In genomic region chr1:25447547-25447946, GRCh38 we compare ENCODE assay signal across 15 cellular contexts. TPM values are rescaled to one million over a fixed set of nuclear protein-coding genes. Genes with fewer than 3 reads are reported as not detected.
DNase-seq lines count a peak whose midpoint lies in the region; ATAC-seq and TF ChIP-seq lines count a peak whose summit lies in the region.
"Had no signal": no experiment of that assay in that cellular context is flagged by ENCODE, and none has a peak within 500 bp of the region (broad histone marks: within the 10 kb centered on the region; RNA-seq: fewer than 3 reads in every experiment).

No MANE protein-coding gene starts in this region.

- peaks cover 8% of the 10 kb centered on the region for H3K36me3 Mint-ChIP-seq in activated naive CD4-positive, alpha-beta T cell treated with anti-CD3 and anti-CD28 coated beads for 36 hours (ENCODE audit: low read depth)

- no peaks in the 10 kb centered on the region for H3K9me3 Mint-ChIP-seq in activated naive CD4-positive, alpha-beta T cell treated with anti-CD3 and anti-CD28 coated beads for 36 hours
- H3K9me3 Mint-ChIP-seq: activated B cell treated with CpG ODN at 0.5 μM for 24 hours; activated naive CD4-positive, alpha-beta T cell treated with anti-CD3 and anti-CD28 coated beads, Interleukin-2, amount 50 U/mL, for 24 hours had no signal

- TF ChIP-seq CTCF in brain microvascular endothelial cell (IDR thresholded peaks at IDR 0.05; ENCODE audit: low read depth, low read length, missing control alignments), result no peak

- no peak overlapping the region for H3K27ac ChIP-seq in brain microvascular endothelial cell
- H3K27ac ChIP-seq: pancreas had no signal

- peaks cover 9% of the 10 kb centered on the region for H3K36me3 ChIP-seq in brain microvascular endothelial cell (replicated peaks)
- H3K36me3 ChIP-seq: pancreas had no signal

- H3K4me3 Mint-ChIP-seq in activated naive CD4-positive, alpha-beta T cell treated with anti-CD3 and anti-CD28 coated beads for 36 hours, result no peak overlapping the region
- H3K4me3 Mint-ChIP-seq: activated B cell treated with CpG ODN at 0.5 μM for 24 hours; activated naive CD4-positive, alpha-beta T cell treated with anti-CD3 and anti-CD28 coated beads, Interleukin-2, amount 50 U/mL, for 24 hours had no signal

- peak overlapping the region; percentile 77 for H3K27ac Mint-ChIP-seq in activated naive CD4-positive, alpha-beta T cell treated with anti-CD3 and anti-CD28 coated beads for 36 hours
- H3K27ac Mint-ChIP-seq: activated B cell treated with CpG ODN at 0.5 μM for 24 hours had no signal

- CTCF ChIA-PET in activated naive CD4-positive, alpha-beta T cell treated with anti-CD3 and anti-CD28 coated beads for 36 hours (lab: Charles Lee), result interaction anchor here (1.0 kb wide), 2 partner anchors 40 to 73 kb away, joined by 3 read pairs; no protein-coding TSS in a partner anchor

- no peaks in the 10 kb centered on the region for H3K27me3 Mint-ChIP-seq in activated naive CD4-positive, alpha-beta T cell treated with anti-CD3 and anti-CD28 coated beads for 36 hours (ENCODE audit: low read depth)
- H3K27me3 Mint-ChIP-seq: activated B cell treated with CpG ODN at 0.5 μM for 24 hours; activated naive CD4-positive, alpha-beta T cell treated with anti-CD3 and anti-CD28 coated beads, Interleukin-2, amount 50 U/mL, for 24 hours had no signal

- H3K4me1 Mint-ChIP-seq in activated naive CD4-positive, alpha-beta T cell treated with anti-CD3 and anti-CD28 coated beads for 36 hours (ENCODE audit: low read depth), result peaks cover 34% of the 10 kb centered on the region

- no peak overlapping the region for H3K4me3 ChIP-seq in brain microvascular endothelial cell (ENCODE audit: low read depth, low read length)
- H3K4me3 ChIP-seq: pancreas had no signal

- ATAC-seq in GM21786 (IDR thresholded peaks at IDR 0.05; ENCODE audit: unreplicated experiment), result peak; percentile 56
- peak; percentile 75 for ATAC-seq in stimulated activated naive CD8-positive, alpha-beta T cell treated with anti-CD3 and anti-CD28 coated beads, Interleukin-15, Interleukin-2, amounts not matched to agents 100 U/mL and 50 U/mL, for 24 hours
- no peak for ATAC-seq in HG03039 (IDR thresholded peaks at IDR 0.05; ENCODE audit: unreplicated experiment)
- ATAC-seq: pancreas had no signal

- intact Hi-C loops in activated naive CD4-positive, alpha-beta T cell treated with anti-CD3 and anti-CD28 coated beads for 36 hours (cut with micrococcal nuclease), result loop anchor here (2.0 kb wide), 2 partner anchors 17 to 25 kb away; partner anchors contain the start of gene MACO1

- H3K27me3 ChIP-seq in brain microvascular endothelial cell (replicated peaks), result no peaks in the 10 kb centered on the region
- H3K27me3 ChIP-seq: pancreas had no signal

- DNase-seq in activated naive CD4-positive, alpha-beta T cell treated with anti-CD3 and anti-CD28 coated beads for 36 hours, result peak; percentile 50
- DNase-seq in activated naive CD4-positive, alpha-beta T cell treated with anti-CD3 and anti-CD28 coated beads, Interleukin-2, amount 50 U/mL, for 16 hours, result no peak
- DNase-seq in LHCN-M2 (ENCODE audit: low read depth) (peak; percentile 54), HCEC 1CT (no peak), brain microvascular endothelial cell (no peak)
- no peak for DNase-seq in stimulated activated naive CD8-positive, alpha-beta T cell treated with anti-CD3 and anti-CD28 coated beads, Interleukin-15, Interleukin-2, amounts not matched to agents 100 U/mL and 50 U/mL, for 24 hours
- DNase-seq: activated B cell treated with CpG ODN at 0.5 μM for 24 hours, Calu3, mesendoderm, NCI-H1417, NCI-H82, pancreas had no signal

- in situ Hi-C loops in brain microvascular endothelial cell (cut with HindIII; ENCODE audit: low pct_ligation_motif_present, low sequenced_read_pairs), result no loop called here

RNA-seq across cellular contexts. Expression of gene MACO1, which starts 16.9 kb away (rescaled TPM):
- 1 to 10 TPM; 8.4 to 8.6 TPM for total RNA-seq in activated naive CD4-positive, alpha-beta T cell treated with anti-CD3 and anti-CD28 coated beads for 36 hours
- 12.8 and 14.5 TPM in 2 replicates for total RNA-seq in LHCN-M2 (2014; rRNA removed)
- 6.9 TPM for polyA plus RNA-seq in LHCN-M2 (2012)

RNA-seq across cellular contexts. Expression of gene RHCE, which starts 26.9 kb away (rescaled TPM):
- under 1 TPM; 0.33 to 0.54 TPM for total RNA-seq in activated naive CD4-positive, alpha-beta T cell treated with anti-CD3 and anti-CD28 coated beads for 36 hours
- total RNA-seq in LHCN-M2 (2014; rRNA removed), result 0.92 and 1.6 TPM in 2 replicates
- 0.78 TPM for polyA plus RNA-seq in LHCN-M2 (2012)
- total RNA-seq: activated B cell treated with CpG ODN at 0.5 μM for 24 hours, Calu3 had no signal

Comparison
In these comparisons a context has a peak if more than half of its experiments do, and no peak if none do; other contexts are left out.
1. DNase-seq: peak in activated naive CD4-positive, alpha-beta T cell treated with anti-CD3 and anti-CD28 coated beads for 36 hours (single experiment) and LHCN-M2 (single experiment); none in activated naive CD4-positive, alpha-beta T cell treated with anti-CD3 and anti-CD28 coated beads, Interleukin-2, amount 50 U/mL, for 16 hours (single experiment), stimulated activated naive CD8-positive, alpha-beta T cell treated with anti-CD3 and anti-CD28 coated beads, Interleukin-15, Interleukin-2, amounts not matched to agents 100 U/mL and 50 U/mL, for 24 hours (single experiment), HCEC 1CT (single experiment) and brain microvascular endothelial cell (single experiment).